ENCODE assay signal across 1 cellular context in the genomic region with DNA sequence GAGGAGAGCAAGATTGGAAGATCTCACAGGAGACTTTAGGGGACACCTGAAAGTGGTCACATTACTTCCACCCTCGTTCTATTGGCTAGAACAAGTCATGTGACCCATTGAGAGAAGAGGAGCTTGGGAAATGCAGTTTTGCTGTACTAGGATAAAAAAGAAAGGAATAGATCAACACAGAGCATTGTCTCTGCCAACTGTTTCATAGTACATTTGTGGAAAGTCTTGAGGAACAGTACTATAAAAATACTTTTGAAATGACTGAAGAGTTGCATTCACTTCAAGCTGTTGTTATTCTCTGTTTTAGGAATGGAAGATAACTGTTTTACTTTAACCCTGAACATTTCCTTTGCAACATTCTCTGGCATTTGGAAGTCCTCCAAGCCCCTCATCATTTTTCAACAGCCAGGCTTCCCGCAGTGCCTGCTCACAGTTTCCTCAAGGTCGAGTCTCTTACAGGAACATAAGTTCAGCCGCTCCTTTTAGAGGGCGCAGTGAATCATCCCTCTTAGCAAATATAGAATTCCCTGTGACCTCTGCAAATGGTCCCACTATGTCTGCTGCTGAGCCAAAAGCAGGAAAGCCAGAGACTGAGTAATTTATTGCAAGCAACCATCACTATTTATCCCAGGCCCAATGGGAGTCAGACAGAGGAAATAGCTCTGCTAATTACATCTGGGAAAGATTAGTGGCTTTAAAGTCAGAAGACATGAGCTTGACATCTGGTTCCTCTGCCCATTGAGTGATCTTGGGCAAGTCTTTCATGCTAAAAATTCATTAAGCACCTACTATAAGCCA.
TF ChIP-seq lines count a peak whose summit lies in the region.

No MANE protein-coding gene starts in this region.

TF ChIP-seq in GM23338, 12 proteins besides CTCF, POLR2A, EP300 and RAD21 (continued from another document):
- TF ChIP-seq, protein P1, sequence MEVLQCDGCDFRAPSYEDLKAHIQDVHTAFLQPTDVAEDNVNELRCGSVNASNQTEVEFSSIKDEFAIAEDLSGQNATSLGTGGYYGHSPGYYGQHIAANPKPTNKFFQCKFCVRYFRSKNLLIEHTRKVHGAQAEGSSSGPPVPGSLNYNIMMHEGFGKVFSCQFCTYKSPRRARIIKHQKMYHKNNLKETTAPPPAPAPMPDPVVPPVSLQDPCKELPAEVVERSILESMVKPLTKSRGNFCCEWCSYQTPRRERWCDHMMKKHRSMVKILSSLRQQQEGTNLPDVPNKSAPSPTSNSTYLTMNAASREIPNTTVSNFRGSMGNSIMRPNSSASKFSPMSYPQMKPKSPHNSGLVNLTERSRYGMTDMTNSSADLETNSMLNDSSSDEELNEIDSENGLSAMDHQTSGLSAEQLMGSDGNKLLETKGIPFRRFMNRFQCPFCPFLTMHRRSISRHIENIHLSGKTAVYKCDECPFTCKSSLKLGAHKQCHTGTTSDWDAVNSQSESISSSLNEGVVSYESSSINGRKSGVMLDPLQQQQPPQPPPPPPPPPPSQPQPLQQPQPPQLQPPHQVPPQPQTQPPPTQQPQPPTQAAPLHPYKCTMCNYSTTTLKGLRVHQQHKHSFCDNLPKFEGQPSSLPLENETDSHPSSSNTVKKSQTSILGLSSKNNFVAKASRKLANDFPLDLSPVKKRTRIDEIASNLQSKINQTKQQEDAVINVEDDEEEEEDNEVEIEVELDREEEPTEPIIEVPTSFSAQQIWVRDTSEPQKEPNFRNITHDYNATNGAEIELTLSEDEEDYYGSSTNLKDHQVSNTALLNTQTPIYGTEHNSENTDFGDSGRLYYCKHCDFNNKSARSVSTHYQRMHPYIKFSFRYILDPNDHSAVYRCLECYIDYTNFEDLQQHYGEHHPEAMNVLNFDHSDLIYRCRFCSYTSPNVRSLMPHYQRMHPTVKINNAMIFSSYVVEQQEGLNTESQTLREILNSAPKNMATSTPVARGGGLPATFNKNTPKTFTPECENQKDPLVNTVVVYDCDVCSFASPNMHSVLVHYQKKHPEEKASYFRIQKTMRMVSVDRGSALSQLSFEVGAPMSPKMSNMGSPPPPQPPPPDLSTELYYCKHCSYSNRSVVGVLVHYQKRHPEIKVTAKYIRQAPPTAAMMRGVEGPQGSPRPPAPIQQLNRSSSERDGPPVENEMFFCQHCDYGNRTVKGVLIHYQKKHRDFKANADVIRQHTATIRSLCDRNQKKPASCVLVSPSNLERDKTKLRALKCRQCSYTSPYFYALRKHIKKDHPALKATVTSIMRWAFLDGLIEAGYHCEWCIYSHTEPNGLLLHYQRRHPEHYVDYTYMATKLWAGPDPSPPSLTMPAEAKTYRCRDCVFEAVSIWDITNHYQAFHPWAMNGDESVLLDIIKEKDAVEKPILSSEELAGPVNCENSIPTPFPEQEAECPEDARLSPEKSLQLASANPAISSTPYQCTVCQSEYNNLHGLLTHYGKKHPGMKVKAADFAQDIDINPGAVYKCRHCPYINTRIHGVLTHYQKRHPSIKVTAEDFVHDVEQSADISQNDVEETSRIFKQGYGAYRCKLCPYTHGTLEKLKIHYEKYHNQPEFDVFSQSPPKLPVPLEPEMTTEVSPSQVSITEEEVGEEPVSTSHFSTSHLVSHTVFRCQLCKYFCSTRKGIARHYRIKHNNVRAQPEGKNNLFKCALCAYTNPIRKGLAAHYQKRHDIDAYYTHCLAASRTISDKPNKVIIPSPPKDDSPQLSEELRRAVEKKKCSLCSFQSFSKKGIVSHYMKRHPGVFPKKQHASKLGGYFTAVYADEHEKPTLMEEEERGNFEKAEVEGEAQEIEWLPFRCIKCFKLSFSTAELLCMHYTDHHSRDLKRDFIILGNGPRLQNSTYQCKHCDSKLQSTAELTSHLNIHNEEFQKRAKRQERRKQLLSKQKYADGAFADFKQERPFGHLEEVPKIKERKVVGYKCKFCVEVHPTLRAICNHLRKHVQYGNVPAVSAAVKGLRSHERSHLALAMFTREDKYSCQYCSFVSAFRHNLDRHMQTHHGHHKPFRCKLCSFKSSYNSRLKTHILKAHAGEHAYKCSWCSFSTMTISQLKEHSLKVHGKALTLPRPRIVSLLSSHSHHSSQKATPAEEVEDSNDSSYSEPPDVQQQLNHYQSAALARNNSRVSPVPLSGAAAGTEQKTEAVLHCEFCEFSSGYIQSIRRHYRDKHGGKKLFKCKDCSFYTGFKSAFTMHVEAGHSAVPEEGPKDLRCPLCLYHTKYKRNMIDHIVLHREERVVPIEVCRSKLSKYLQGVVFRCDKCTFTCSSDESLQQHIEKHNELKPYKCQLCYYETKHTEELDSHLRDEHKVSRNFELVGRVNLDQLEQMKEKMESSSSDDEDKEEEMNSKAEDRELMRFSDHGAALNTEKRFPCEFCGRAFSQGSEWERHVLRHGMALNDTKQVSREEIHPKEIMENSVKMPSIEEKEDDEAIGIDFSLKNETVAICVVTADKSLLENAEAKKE (CRISPR knock-in tag; IDR thresholded peaks at IDR 0.05): no peak
- TF ChIP-seq EZH2 (IDR thresholded peaks at IDR 0.05; ENCODE audit: low read depth, unreplicated experiment) (no peak), CREB1 (CRISPR knock-in tag; IDR thresholded peaks at IDR 0.05; ENCODE audit: low read depth) (no peak), EZH2phosphoT487 (IDR thresholded peaks at IDR 0.05; ENCODE audit: unreplicated experiment) (no peak), ZNF114 (CRISPR knock-in tag; IDR thresholded peaks at IDR 0.05) (no peak), JUNB (IDR thresholded peaks at IDR 0.05; ENCODE audit: unreplicated experiment) (no peak)
